Comparison of ENCODE assay signal across 11 cellular contexts in the genomic region with DNA sequence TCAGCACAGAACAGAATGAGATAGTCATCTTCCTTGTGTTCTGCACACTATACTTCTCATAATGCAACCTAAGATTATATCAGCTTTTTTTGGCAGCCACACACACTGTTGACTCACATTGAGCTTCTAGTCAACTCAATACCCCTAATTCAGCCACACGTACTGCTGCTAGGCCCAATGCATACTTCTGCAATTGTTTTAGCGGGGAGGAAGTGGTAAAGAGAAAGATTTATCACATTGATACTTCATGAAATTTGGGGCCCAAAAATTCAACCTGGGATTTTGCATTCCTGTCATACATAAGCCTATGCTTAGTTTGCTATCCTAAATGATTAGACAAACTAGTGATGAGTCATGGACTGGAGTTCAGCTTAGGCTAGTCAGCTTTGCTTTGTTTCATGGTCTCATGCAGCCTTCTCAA. TPM values are rescaled to one million over a fixed set of nuclear protein-coding genes. Genes with fewer than 3 reads are reported as not detected.
A peak's percentile ranks its signal among the peaks of the same experiment; 100 is the strongest.
DNase-seq lines count a peak whose midpoint lies in the region; ATAC-seq and TF ChIP-seq lines count a peak whose summit lies in the region.
"Had no signal": no experiment of that assay in that cellular context is flagged by ENCODE, and none has a peak within 500 bp of the region (broad histone marks: within the 10 kb centered on the region; RNA-seq: fewer than 3 reads in every experiment).

No MANE protein-coding gene starts in this region.

- H3K9me3 ChIP-seq in Panc1 (ENCODE audit: control insufficient read depth, insufficient read depth, low read depth, low read length) = no peaks in the 10 kb centered on the region
- H3K9me3 ChIP-seq: right lobe of liver, vagina had no signal

- no peak overlapping the region for H3K27ac ChIP-seq in Panc1 (ENCODE audit: low read length)
- H3K27ac ChIP-seq: vagina had no signal

- in situ Hi-C loops in Panc1 (cut with HindIII; ENCODE audit: low pct_unique_long_range_greater_than_20kb, low sequenced_read_pairs) = no loop called here

- no TSS peak for BruUV-seq in Panc1 (replicated peaks; lab: Mats Ljungman, UMichigan)

- H3K4me3 ChIP-seq in Panc1 (ENCODE audit: low read depth in 2 of 2, low read length in 2 of 2) = no peak overlapping the region
- H3K4me3 ChIP-seq: right lobe of liver, vagina had no signal

- no peak for DNase-seq in activated naive CD8-positive, alpha-beta T cell treated with anti-CD3 and anti-CD28 coated beads for 36 hours
- DNase-seq in Panc1 (ENCODE audit: low read depth, low spot score) (no peak), dedifferentiated amniotic fluid mesenchymal stem cell (ENCODE audit: extremely low spot score) (peak; percentile 59), Right ventricle myocardium inferior (ENCODE audit: missing footprints) (no peak), NCI-H524 (lab: John Stamatoyannopoulos, UW) (no peak)
- DNase-seq: activated gamma-delta T cell had no signal

- intact Hi-C loops in Panc1 (cut with micrococcal nuclease; ENCODE audit: unreplicated experiment) = no loop called here
- intact Hi-C loops in Right ventricle myocardium inferior (cut with DNase I) = no loop called here

- POLR2A ChIA-PET in Panc1 (lab: Charles Lee) = no interaction called here

- peak; percentile 90 for ATAC-seq in Panc1
- peak; percentile 73 for ATAC-seq in stimulated activated memory B cell treated with anti-CD40 and anti-IgM and Interleukin-4, amounts not matched to agents 10 μg/mL and 1 μg/mL and 100 μg/mL, for 72 hours
- ATAC-seq in Right ventricle myocardium inferior = no peak
- no peak for ATAC-seq in GM18517 (IDR thresholded peaks at IDR 0.05; ENCODE audit: unreplicated experiment)

- no peaks in the 10 kb centered on the region for H3K27me3 Mint-ChIP-seq in activated naive CD8-positive, alpha-beta T cell
- peaks cover 5% of the 10 kb centered on the region for H3K27me3 Mint-ChIP-seq in activated naive CD8-positive, alpha-beta T cell treated with anti-CD3 and anti-CD28 coated beads for 36 hours
- H3K27me3 Mint-ChIP-seq in stimulated activated memory B cell treated with anti-CD40 and anti-IgM and Interleukin-4, amounts not matched to agents 10 μg/mL and 1 μg/mL and 100 μg/mL, for 72 hours = no peaks in the 10 kb centered on the region

- TF ChIP-seq CTCF in Panc1 (IDR thresholded peaks at IDR 0.05) = no peak

- peak overlapping the region; percentile 7 for H3K27ac Mint-ChIP-seq in activated naive CD8-positive, alpha-beta T cell
- no peak overlapping the region for H3K27ac Mint-ChIP-seq in activated naive CD8-positive, alpha-beta T cell treated with anti-CD3 and anti-CD28 coated beads for 36 hours
- peak overlapping the region; percentile 17 for H3K27ac Mint-ChIP-seq in stimulated activated memory B cell treated with anti-CD40 and anti-IgM and Interleukin-4, amounts not matched to agents 10 μg/mL and 1 μg/mL and 100 μg/mL, for 72 hours

- no peaks in the 10 kb centered on the region for H3K27me3 ChIP-seq in Panc1 (ENCODE audit: control insufficient read depth, insufficient read depth, low read length)
- H3K27me3 ChIP-seq: right lobe of liver, vagina had no signal

- no peak overlapping the region for H3K4me3 Mint-ChIP-seq in activated naive CD8-positive, alpha-beta T cell
- H3K4me3 Mint-ChIP-seq in activated naive CD8-positive, alpha-beta T cell treated with anti-CD3 and anti-CD28 coated beads for 36 hours = no peak overlapping the region
- no peak overlapping the region for H3K4me3 Mint-ChIP-seq in stimulated activated memory B cell treated with anti-CD40 and anti-IgM and Interleukin-4, amounts not matched to agents 10 μg/mL and 1 μg/mL and 100 μg/mL, for 72 hours

- CTCF ChIA-PET in Panc1 (lab: Charles Lee) = no interaction called here

- H3K9me3 Mint-ChIP-seq in activated naive CD8-positive, alpha-beta T cell (ENCODE audit: low read depth) = no peaks in the 10 kb centered on the region
- no peaks in the 10 kb centered on the region for H3K9me3 Mint-ChIP-seq in activated naive CD8-positive, alpha-beta T cell treated with anti-CD3 and anti-CD28 coated beads for 36 hours
- no peaks in the 10 kb centered on the region for H3K9me3 Mint-ChIP-seq in stimulated activated memory B cell treated with anti-CD40 and anti-IgM and Interleukin-4, amounts not matched to agents 10 μg/mL and 1 μg/mL and 100 μg/mL, for 72 hours

- H3K36me3 Mint-ChIP-seq in activated naive CD8-positive, alpha-beta T cell = no peaks in the 10 kb centered on the region
- no peaks in the 10 kb centered on the region for H3K36me3 Mint-ChIP-seq in activated naive CD8-positive, alpha-beta T cell treated with anti-CD3 and anti-CD28 coated beads for 36 hours
- H3K36me3 Mint-ChIP-seq in stimulated activated memory B cell treated with anti-CD40 and anti-IgM and Interleukin-4, amounts not matched to agents 10 μg/mL and 1 μg/mL and 100 μg/mL, for 72 hours = no peaks in the 10 kb centered on the region

- no peaks in the 10 kb centered on the region for H3K4me1 ChIP-seq in Panc1 (ENCODE audit: control insufficient read depth, insufficient read depth, low read length)

- peaks cover 12% of the 10 kb centered on the region for H3K4me1 Mint-ChIP-seq in activated naive CD8-positive, alpha-beta T cell (ENCODE audit: low read depth)
- H3K4me1 Mint-ChIP-seq in activated naive CD8-positive, alpha-beta T cell treated with anti-CD3 and anti-CD28 coated beads for 36 hours = peaks cover 10% of the 10 kb centered on the region
- H3K4me1 Mint-ChIP-seq in stimulated activated memory B cell treated with anti-CD40 and anti-IgM and Interleukin-4, amounts not matched to agents 10 μg/mL and 1 μg/mL and 100 μg/mL, for 72 hours = peaks cover 17% of the 10 kb centered on the region

- H3K36me3 ChIP-seq in Panc1 (ENCODE audit: control insufficient read depth, insufficient read depth, low read length) = no peaks in the 10 kb centered on the region
- H3K36me3 ChIP-seq: right lobe of liver, vagina had no signal

RNA-seq across cellular contexts. Expression of a gene that starts 8.6 kb away (rescaled TPM):
- under 1 TPM in 1 of 2 experiments, not detected in 1; 0.08 TPM for total RNA-seq in activated naive CD8-positive, alpha-beta T cell treated with anti-CD3 and anti-CD28 coated beads for 36 hours
- total RNA-seq in Panc1 (2021; ENCODE audit: unreplicated experiment) = 0.10 TPM
- not detected for polyA plus RNA-seq in Panc1 (2012; ENCODE audit: insufficient read length)
- 1.3 TPM for total RNA-seq in Right ventricle myocardium inferior
- total RNA-seq: vagina had no signal

RNA-seq across cellular contexts. Expression of a gene that starts 59.1 kb away (rescaled TPM):
- total RNA-seq in activated naive CD8-positive, alpha-beta T cell treated with anti-CD3 and anti-CD28 coated beads for 36 hours = 10 to 100 TPM; 45.1 to 45.2 TPM
- 11.5 TPM for total RNA-seq in Panc1 (2021; ENCODE audit: unreplicated experiment)
- polyA plus RNA-seq in Panc1 (2012; ENCODE audit: insufficient read length) = 8.2 TPM
- total RNA-seq in Right ventricle myocardium inferior = 4.3 TPM

Comparison
In these comparisons a context has a peak if more than half of its experiments do, and no peak if none do; other contexts are left out.
1. ATAC-seq: peak in Panc1 (single experiment) and stimulated activated memory B cell treated with anti-CD40 and anti-IgM and Interleukin-4, amounts not matched to agents 10 μg/mL and 1 μg/mL and 100 μg/mL, for 72 hours (single experiment); none in Right ventricle myocardium inferior (single experiment) and GM18517 (single experiment).